Comparison of ENCODE assay signal across 21 cellular contexts in the genomic region with DNA sequence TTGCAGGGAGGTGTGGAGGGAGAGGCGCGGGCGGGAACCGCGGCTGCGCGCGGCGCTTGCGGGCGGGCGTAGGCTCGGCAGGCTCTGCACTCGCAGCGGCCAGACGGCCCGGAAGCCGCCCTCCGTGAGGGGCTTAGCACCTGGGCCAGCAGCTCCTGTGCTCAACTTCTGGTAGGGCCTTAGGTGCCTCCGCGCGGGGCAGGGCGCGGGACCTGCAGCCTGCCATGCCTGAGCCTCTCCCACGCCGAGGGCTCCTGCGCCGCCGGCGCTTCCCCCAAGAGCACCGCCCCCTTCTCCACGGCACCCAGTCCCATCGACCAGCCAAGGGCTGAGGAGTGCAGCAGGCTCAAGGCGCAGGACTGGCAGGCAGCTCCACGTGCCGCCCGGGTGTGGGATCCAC.
"Had no signal": no experiment of that assay in that cellular context is flagged by ENCODE, and none has a peak within 500 bp of the region (broad histone marks: within the 10 kb centered on the region; RNA-seq: fewer than 3 reads in every experiment).

No MANE protein-coding gene starts in this region.

- ATAC-seq: foreskin keratinocyte; gastroesophageal sphincter; left cardiac atrium; left lung; naive thymus-derived CD4-positive, alpha-beta T cell; pancreas; right lobe of liver; stimulated activated effector memory CD8-positive, alpha-beta T cell treated with anti-CD3 and anti-CD28 coated beads, Interleukin-12 subunit alpha, Interleukin-12 subunit beta, amount 100 ng/mL, for 72 hours had no signal

- DNase-seq: dermis blood vessel endothelial cell; effector memory CD4-positive, alpha-beta T cell; foreskin keratinocyte; left cardiac atrium; mammary epithelial cell; mesendoderm; midbrain; naive thymus-derived CD4-positive, alpha-beta T cell; retina; right lobe of liver; small intestine; stimulated activated CD4-positive, alpha-beta T cell treated with anti-CD3 and anti-CD28 coated beads, Interleukin-12 subunit alpha, Interleukin-12 subunit beta, amount 100 ng/mL, for 4 hours; stimulated activated CD4-positive, alpha-beta T cell treated with anti-CD3 and anti-CD28 coated beads, Interleukin-1b, Interleukin-23, amount 100 ng/mL, for 48 hours; stimulated activated CD4-positive, alpha-beta T cell treated with anti-CD3 and anti-CD28 coated beads, Interleukin-4, amount 100 ng/mL, for 1 hour; thyroid gland; trophoblast cell had no signal

- H3K4me1 Mint-ChIP-seq: naive thymus-derived CD4-positive, alpha-beta T cell; stimulated activated effector memory CD8-positive, alpha-beta T cell treated with anti-CD3 and anti-CD28 coated beads, Interleukin-12 subunit alpha, Interleukin-12 subunit beta, amount 100 ng/mL, for 72 hours had no signal

- H3K27ac Mint-ChIP-seq: naive thymus-derived CD4-positive, alpha-beta T cell; stimulated activated effector memory CD8-positive, alpha-beta T cell treated with anti-CD3 and anti-CD28 coated beads, Interleukin-12 subunit alpha, Interleukin-12 subunit beta, amount 100 ng/mL, for 72 hours; stimulated activated naive CD8-positive, alpha-beta T cell treated with anti-CD3 and anti-CD28 coated beads, Interleukin-15, Interleukin-2, amounts not matched to agents 100 ng/mL and 50 ng/mL, for 24 hours had no signal

- H3K4me3 Mint-ChIP-seq: naive thymus-derived CD4-positive, alpha-beta T cell; stimulated activated effector memory CD8-positive, alpha-beta T cell treated with anti-CD3 and anti-CD28 coated beads, Interleukin-12 subunit alpha, Interleukin-12 subunit beta, amount 100 ng/mL, for 72 hours; stimulated activated naive CD8-positive, alpha-beta T cell treated with anti-CD3 and anti-CD28 coated beads, Interleukin-15, Interleukin-2, amounts not matched to agents 100 ng/mL and 50 ng/mL, for 24 hours had no signal

- H3K27me3 Mint-ChIP-seq: naive thymus-derived CD4-positive, alpha-beta T cell; stimulated activated naive CD8-positive, alpha-beta T cell treated with anti-CD3 and anti-CD28 coated beads, Interleukin-15, Interleukin-2, amounts not matched to agents 100 ng/mL and 50 ng/mL, for 24 hours had no signal

- H3K36me3 Mint-ChIP-seq: naive thymus-derived CD4-positive, alpha-beta T cell; stimulated activated effector memory CD8-positive, alpha-beta T cell treated with anti-CD3 and anti-CD28 coated beads, Interleukin-12 subunit alpha, Interleukin-12 subunit beta, amount 100 ng/mL, for 72 hours had no signal
